In the genomic region with DNA sequence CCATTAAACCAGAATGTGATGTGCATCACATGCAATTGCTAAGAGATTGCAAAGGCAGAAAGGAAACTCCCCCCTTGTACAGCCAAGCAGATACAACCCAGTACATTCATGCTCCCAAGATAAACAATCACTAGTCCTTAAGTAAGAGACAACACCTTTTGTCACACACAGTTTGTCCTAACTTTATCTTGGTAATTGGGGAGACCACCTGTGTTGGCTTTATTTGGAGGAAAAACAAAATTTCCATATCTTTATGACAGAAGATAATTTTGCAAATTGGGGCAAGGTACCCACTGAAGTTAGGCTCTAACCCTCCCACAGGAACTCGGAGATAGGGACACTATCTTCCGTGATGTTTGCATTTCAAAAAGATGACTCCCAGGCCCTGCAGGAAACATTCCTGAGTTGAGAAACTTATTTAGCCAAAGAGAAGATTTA, we compare ENCODE assay signal across 30 cellular contexts.
"Had no signal": no experiment of that assay in that cellular context is flagged by ENCODE, and none has a peak within 500 bp of the region (broad histone marks: within the 10 kb centered on the region; RNA-seq: fewer than 3 reads in every experiment).

No MANE protein-coding gene starts in this region.

- H3K79me2 ChIP-seq: hepatocyte had no signal

- H2AFZ ChIP-seq: hepatocyte had no signal

- DNase-seq: activated B cell treated with CpG ODN at 0.5 μM for 24 hours; activated CD8-positive, alpha-beta memory T cell treated with anti-CD3 and anti-CD28 coated beads, Interleukin-2, amount 10 ng/mL, durations not matched to agents 7 days and 5 days; activated CD8-positive, alpha-beta T cell treated with anti-CD3 and anti-CD28 coated beads, Interleukin-2, amount 10 ng/mL, durations not matched to agents 7 days and 5 days; activated naive CD4-positive, alpha-beta T cell treated with Interleukin-2 at 50 U/mL for 16 hours; activated T-cell treated with anti-CD3 and anti-CD28 coated beads, Interleukin-2, amount 50 U/mL, for 72 hours; aorta; cerebellar nuclear complex; dorsolateral prefrontal cortex; effector memory CD4-positive, alpha-beta T cell; erythroblast; left cardiac atrium; left ventricle myocardium superior; mammary epithelial cell; midbrain; naive thymus-derived CD4-positive, alpha-beta T cell; nucleus accumbens; pancreas; retina; stimulated activated CD4-positive, alpha-beta T cell treated with anti-CD3 and anti-CD28 coated beads, Interleukin-1b, Interleukin-23, amount 100 ng/mL, for 48 hours; stimulated activated naive B cell treated with anti-CD40 and anti-IgM and Interleukin-4, amounts not matched to agents 10 μg/mL and 1 μg/mL and 100 μg/mL, for 72 hours; stomach; T-helper 2 cell; thyroid gland had no signal

- ATAC-seq: activated CD8-positive, alpha-beta memory T cell treated with anti-CD3 and anti-CD28 coated beads, Interleukin-2, amount 10 ng/mL, durations not matched to agents 7 days and 5 days; activated CD8-positive, alpha-beta T cell treated with anti-CD3 and anti-CD28 coated beads, Interleukin-2, amount 10 ng/mL, durations not matched to agents 7 days and 5 days; activated T-cell treated with anti-CD3 and anti-CD28 coated beads, Interleukin-2, amount 50 U/mL, for 72 hours; gastroesophageal sphincter; left cardiac atrium; left ventricle myocardium superior; naive thymus-derived CD4-positive, alpha-beta T cell; pancreas; sciatic nerve; stimulated activated naive B cell treated with anti-CD40 and anti-IgM and Interleukin-4, amounts not matched to agents 10 μg/mL and 1 μg/mL and 100 μg/mL, for 72 hours had no signal

- H3K4me3 ChIP-seq: cardiac muscle cell, coronary artery, dorsolateral prefrontal cortex, gastroesophageal sphincter, hepatocyte, pancreas, prostate gland, skin epidermis, stomach, thyroid gland had no signal

- H3K36me3 ChIP-seq: cardiac muscle cell, gastroesophageal sphincter, pancreas, prostate gland, thyroid gland had no signal

- H3K4me2 ChIP-seq: hepatocyte had no signal

- H3K4me1 ChIP-seq: gastroesophageal sphincter, pancreas, prostate gland, stomach, thyroid gland had no signal

- H3K27me3 ChIP-seq: cardiac muscle cell, dorsolateral prefrontal cortex, gastroesophageal sphincter, hepatocyte, pancreas, stomach, thyroid gland had no signal

- H3K27ac ChIP-seq: cardiac muscle cell, coronary artery, dorsolateral prefrontal cortex, gastroesophageal sphincter, hepatocyte, pancreas, prostate gland, skin epidermis, stomach, thyroid gland had no signal

- H3K9me3 ChIP-seq: pancreas, prostate gland, thyroid gland had no signal
